In the genomic region with DNA sequence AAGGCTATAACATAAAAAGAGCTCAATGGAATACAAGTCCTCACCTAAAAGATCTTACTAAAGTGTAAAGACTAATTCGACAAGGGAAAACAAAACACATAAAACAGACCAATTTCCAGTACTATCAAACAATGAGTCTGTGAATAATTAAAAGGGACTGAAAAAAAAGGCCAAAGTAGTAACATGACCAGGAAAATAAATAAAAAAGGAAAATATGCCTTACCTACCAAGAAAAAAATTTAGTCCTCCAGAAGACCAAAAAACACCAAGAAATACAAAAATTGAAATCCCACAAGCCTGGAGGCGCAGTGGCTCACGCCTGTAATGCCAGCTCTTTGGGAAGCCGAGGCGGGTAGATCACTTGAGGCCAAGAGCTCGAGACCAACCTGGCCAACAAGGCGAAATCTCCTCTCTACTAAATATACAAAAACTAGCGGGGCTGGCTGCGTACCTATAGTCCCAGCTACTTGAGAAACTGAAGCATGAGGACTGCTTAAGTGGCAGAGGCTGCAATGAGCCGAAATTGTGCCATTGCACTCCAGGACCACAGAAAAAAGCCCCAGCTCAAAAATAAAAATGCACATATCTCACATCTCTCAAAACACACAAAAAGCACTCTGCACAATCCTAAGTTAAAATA, we compare ENCODE assay signal across 1 cellular context.
TF ChIP-seq lines count a peak whose summit lies in the region.

No MANE protein-coding gene starts in this region.

TF ChIP-seq in H1, 55 proteins besides CTCF, POLR2A, EP300 and RAD21 (continued from another document):
- TF ChIP-seq, protein P1, sequence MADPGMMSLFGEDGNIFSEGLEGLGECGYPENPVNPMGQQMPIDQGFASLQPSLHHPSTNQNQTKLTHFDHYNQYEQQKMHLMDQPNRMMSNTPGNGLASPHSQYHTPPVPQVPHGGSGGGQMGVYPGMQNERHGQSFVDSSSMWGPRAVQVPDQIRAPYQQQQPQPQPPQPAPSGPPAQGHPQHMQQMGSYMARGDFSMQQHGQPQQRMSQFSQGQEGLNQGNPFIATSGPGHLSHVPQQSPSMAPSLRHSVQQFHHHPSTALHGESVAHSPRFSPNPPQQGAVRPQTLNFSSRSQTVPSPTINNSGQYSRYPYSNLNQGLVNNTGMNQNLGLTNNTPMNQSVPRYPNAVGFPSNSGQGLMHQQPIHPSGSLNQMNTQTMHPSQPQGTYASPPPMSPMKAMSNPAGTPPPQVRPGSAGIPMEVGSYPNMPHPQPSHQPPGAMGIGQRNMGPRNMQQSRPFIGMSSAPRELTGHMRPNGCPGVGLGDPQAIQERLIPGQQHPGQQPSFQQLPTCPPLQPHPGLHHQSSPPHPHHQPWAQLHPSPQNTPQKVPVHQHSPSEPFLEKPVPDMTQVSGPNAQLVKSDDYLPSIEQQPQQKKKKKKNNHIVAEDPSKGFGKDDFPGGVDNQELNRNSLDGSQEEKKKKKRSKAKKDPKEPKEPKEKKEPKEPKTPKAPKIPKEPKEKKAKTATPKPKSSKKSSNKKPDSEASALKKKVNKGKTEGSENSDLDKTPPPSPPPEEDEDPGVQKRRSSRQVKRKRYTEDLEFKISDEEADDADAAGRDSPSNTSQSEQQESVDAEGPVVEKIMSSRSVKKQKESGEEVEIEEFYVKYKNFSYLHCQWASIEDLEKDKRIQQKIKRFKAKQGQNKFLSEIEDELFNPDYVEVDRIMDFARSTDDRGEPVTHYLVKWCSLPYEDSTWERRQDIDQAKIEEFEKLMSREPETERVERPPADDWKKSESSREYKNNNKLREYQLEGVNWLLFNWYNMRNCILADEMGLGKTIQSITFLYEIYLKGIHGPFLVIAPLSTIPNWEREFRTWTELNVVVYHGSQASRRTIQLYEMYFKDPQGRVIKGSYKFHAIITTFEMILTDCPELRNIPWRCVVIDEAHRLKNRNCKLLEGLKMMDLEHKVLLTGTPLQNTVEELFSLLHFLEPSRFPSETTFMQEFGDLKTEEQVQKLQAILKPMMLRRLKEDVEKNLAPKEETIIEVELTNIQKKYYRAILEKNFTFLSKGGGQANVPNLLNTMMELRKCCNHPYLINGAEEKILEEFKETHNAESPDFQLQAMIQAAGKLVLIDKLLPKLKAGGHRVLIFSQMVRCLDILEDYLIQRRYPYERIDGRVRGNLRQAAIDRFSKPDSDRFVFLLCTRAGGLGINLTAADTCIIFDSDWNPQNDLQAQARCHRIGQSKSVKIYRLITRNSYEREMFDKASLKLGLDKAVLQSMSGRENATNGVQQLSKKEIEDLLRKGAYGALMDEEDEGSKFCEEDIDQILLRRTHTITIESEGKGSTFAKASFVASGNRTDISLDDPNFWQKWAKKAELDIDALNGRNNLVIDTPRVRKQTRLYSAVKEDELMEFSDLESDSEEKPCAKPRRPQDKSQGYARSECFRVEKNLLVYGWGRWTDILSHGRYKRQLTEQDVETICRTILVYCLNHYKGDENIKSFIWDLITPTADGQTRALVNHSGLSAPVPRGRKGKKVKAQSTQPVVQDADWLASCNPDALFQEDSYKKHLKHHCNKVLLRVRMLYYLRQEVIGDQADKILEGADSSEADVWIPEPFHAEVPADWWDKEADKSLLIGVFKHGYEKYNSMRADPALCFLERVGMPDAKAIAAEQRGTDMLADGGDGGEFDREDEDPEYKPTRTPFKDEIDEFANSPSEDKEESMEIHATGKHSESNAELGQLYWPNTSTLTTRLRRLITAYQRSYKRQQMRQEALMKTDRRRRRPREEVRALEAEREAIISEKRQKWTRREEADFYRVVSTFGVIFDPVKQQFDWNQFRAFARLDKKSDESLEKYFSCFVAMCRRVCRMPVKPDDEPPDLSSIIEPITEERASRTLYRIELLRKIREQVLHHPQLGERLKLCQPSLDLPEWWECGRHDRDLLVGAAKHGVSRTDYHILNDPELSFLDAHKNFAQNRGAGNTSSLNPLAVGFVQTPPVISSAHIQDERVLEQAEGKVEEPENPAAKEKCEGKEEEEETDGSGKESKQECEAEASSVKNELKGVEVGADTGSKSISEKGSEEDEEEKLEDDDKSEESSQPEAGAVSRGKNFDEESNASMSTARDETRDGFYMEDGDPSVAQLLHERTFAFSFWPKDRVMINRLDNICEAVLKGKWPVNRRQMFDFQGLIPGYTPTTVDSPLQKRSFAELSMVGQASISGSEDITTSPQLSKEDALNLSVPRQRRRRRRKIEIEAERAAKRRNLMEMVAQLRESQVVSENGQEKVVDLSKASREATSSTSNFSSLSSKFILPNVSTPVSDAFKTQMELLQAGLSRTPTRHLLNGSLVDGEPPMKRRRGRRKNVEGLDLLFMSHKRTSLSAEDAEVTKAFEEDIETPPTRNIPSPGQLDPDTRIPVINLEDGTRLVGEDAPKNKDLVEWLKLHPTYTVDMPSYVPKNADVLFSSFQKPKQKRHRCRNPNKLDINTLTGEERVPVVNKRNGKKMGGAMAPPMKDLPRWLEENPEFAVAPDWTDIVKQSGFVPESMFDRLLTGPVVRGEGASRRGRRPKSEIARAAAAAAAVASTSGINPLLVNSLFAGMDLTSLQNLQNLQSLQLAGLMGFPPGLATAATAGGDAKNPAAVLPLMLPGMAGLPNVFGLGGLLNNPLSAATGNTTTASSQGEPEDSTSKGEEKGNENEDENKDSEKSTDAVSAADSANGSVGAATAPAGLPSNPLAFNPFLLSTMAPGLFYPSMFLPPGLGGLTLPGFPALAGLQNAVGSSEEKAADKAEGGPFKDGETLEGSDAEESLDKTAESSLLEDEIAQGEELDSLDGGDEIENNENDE (IDR thresholded peaks at IDR 0.05; ENCODE audit: insufficient replicate concordance, low read length): peak; percentile 66
- TF ChIP-seq GABPA (IDR thresholded peaks at IDR 0.05; ENCODE audit: borderline replicate concordance, insufficient read depth, low read length) (no peak), TCF12 (IDR thresholded peaks at IDR 0.05; ENCODE audit: low read depth, low read length) (no peak), TAF7 (optimal IDR thresholded peaks at IDR 0.05; ENCODE audit: borderline replicate concordance, low read depth, low read length) (no peak), YY1 (IDR thresholded peaks at IDR 0.05; ENCODE audit: low read depth, low read length) (no peak), TEAD4 (IDR thresholded peaks at IDR 0.05; ENCODE audit: low read depth, low read length) (no peak), GTF2F1 (IDR thresholded peaks at IDR 0.05; ENCODE audit: borderline replicate concordance, low read depth, low read length) (no peak), CHD1 (IDR thresholded peaks at IDR 0.05; ENCODE audit: low read depth, low read length) (no peak), KDM4A (IDR thresholded peaks at IDR 0.05; ENCODE audit: low read depth, low read length, severe bottlenecking) (no peak), KDM5A (IDR thresholded peaks at IDR 0.05; ENCODE audit: low read length) (no peak), HDAC2 (IDR thresholded peaks at IDR 0.05; ENCODE audit: borderline replicate concordance in 1 of 2, low read depth in 2 of 2, low read length in 2 of 2) (0 out of 4 replicates have a peak, but pooled peaks of 1 of the 2 experiments have one; percentile 40), RNF2 (IDR thresholded peaks at IDR 0.05; ENCODE audit: borderline replicate concordance, low read depth, low read length, missing control alignments, poor library complexity, severe bottlenecking) (no peak), CBX5 (IDR thresholded peaks at IDR 0.05; ENCODE audit: low read depth, low read length) (no peak), CBX8 (IDR thresholded peaks at IDR 0.05; ENCODE audit: borderline replicate concordance, low read depth, low read length) (no peak), SP4 (IDR thresholded peaks at IDR 0.05; ENCODE audit: low read length) (no peak), SIN3A (conservative IDR thresholded peaks at IDR 0.05 in 1 of 2, IDR thresholded peaks at IDR 0.05 in 1 of 2; ENCODE audit: low read depth in 1 of 2, low read length in 2 of 2) (no peak), POLR2AphosphoS5 (IDR thresholded peaks at IDR 0.05; ENCODE audit: low read depth, low read length) (no peak; the same call in 1 of the 2 replicates), CREB1 (IDR thresholded peaks at IDR 0.05) (no peak), PHF8 (conservative IDR thresholded peaks at IDR 0.05; ENCODE audit: low read depth, low read length) (0 out of 2 replicates have a peak, but pooled peaks have one; percentile 25)
- TF ChIP-seq, protein P2, sequence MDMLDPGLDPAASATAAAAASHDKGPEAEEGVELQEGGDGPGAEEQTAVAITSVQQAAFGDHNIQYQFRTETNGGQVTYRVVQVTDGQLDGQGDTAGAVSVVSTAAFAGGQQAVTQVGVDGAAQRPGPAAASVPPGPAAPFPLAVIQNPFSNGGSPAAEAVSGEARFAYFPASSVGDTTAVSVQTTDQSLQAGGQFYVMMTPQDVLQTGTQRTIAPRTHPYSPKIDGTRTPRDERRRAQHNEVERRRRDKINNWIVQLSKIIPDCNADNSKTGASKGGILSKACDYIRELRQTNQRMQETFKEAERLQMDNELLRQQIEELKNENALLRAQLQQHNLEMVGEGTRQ (IDR thresholded peaks at IDR 0.05; ENCODE audit: low read length): no peak
- TF ChIP-seq, protein P3, sequence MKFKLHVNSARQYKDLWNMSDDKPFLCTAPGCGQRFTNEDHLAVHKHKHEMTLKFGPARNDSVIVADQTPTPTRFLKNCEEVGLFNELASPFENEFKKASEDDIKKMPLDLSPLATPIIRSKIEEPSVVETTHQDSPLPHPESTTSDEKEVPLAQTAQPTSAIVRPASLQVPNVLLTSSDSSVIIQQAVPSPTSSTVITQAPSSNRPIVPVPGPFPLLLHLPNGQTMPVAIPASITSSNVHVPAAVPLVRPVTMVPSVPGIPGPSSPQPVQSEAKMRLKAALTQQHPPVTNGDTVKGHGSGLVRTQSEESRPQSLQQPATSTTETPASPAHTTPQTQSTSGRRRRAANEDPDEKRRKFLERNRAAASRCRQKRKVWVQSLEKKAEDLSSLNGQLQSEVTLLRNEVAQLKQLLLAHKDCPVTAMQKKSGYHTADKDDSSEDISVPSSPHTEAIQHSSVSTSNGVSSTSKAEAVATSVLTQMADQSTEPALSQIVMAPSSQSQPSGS (IDR thresholded peaks at IDR 0.05; ENCODE audit: low read length): no peak
